Comparison of ENCODE assay signal across 30 cellular contexts in the genomic region with DNA sequence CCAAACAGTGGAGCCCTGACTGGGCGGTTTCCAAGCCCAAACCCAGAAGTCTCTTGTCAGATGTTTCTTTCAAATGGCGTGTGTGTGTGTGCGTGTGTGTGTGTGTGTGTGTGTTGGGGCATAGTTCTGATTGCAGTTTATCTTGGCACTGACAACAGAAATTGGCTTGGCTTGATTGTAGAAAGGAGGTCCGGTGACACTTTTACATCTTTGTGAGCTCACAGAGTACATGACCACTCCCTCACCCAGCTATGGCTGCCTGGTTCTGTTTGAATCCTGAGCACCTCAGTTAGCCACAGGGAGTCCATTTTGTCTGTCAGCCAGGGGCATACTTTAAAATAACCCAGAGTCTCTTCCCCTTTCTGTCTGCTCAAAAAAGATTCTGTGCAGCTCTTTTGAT.
"Had no signal": no experiment of that assay in that cellular context is flagged by ENCODE, and none has a peak within 500 bp of the region (broad histone marks: within the 10 kb centered on the region; RNA-seq: fewer than 3 reads in every experiment).

No MANE protein-coding gene starts in this region.

- FAIRE-seq: astrocyte had no signal

- H3K9me3 Mint-ChIP-seq: activated CD4-positive, alpha-beta memory T cell treated with anti-CD3 and anti-CD28 coated beads, Interleukin-2, amount 10 ng/mL, durations not matched to agents 7 days and 5 days; activated naive CD4-positive, alpha-beta T cell treated with anti-CD3 and anti-CD28 coated beads for 36 hours; activated T-helper 17 cell treated with anti-CD3 and anti-CD28 coated beads, Interleukin-2, amount 50 U/mL, for 72 hours had no signal

- H3K27ac Mint-ChIP-seq: activated CD4-positive, alpha-beta memory T cell treated with anti-CD3 and anti-CD28 coated beads, Interleukin-2, amount 10 ng/mL, durations not matched to agents 7 days and 5 days; activated CD4-positive, alpha-beta T cell treated with anti-CD3 and anti-CD28 coated beads for 36 hours; activated naive CD4-positive, alpha-beta T cell treated with anti-CD3 and anti-CD28 coated beads for 36 hours; activated naive CD8-positive, alpha-beta T cell; activated T-helper 17 cell treated with anti-CD3 and anti-CD28 coated beads, Interleukin-2, amount 50 U/mL, for 72 hours had no signal

- H3K36me3 Mint-ChIP-seq: activated naive CD8-positive, alpha-beta T cell had no signal

- H3K27ac ChIP-seq: brain microvascular endothelial cell, SK-N-MC, WERI-Rb-1 had no signal

- H3K27me3 Mint-ChIP-seq: activated CD4-positive, alpha-beta T cell treated with anti-CD3 and anti-CD28 coated beads for 36 hours; activated naive CD8-positive, alpha-beta T cell; activated T-helper 17 cell treated with anti-CD3 and anti-CD28 coated beads, Interleukin-2, amount 50 U/mL, for 72 hours had no signal

- DNase-seq: activated CD4-positive, alpha-beta memory T cell treated with anti-CD3 and anti-CD28 coated beads, Interleukin-2, amount 10 ng/mL, durations not matched to agents 7 days and 5 days; activated CD4-positive, alpha-beta T cell treated with anti-CD3 and anti-CD28 coated beads for 36 hours; activated CD4-positive, alpha-beta T cell treated with anti-CD3 and anti-CD28 coated beads, Interleukin-2, amount 50 U/mL, for 1 hour; activated gamma-delta T cell; activated naive CD4-positive, alpha-beta T cell treated with anti-CD3 and anti-CD28 coated beads for 36 hours; activated T-cell treated with anti-CD3 and anti-CD28 coated beads for 4 hours; activated T-cell treated with anti-CD3 and anti-CD28 coated beads, Interleukin-2, amount 50 U/mL, for 48 hours; amygdala; brain microvascular endothelial cell; Kasumi-1; NCI-H1105 treated with DMSO at 0.1 percent for 48 hours; NCI-H1436 treated with DMSO at 0.1 percent for 48 hours; NCI-H187; NCI-H2081 treated with DMSO at 0.1 percent for 48 hours; NCI-H2171; NCI-H2227 treated with DMSO at 0.1 percent for 48 hours; NCI-H446 treated with DMSO at 0.1 percent for 48 hours; NCI-H524 treated with DMSO at 0.1 percent for 48 hours; NCI-H748 treated with DMSO at 0.1 percent for 48 hours; NK-92 treated with Interleukin-12 subunit alpha and Interleukin-12 subunit beta, amount 100 ng/mL, for 24 hours; OCI-M1; RPMI8226; T-helper 1 cell; WERI-Rb-1 had no signal

- H3K4me1 Mint-ChIP-seq: activated CD4-positive, alpha-beta memory T cell treated with anti-CD3 and anti-CD28 coated beads, Interleukin-2, amount 10 ng/mL, durations not matched to agents 7 days and 5 days; activated T-helper 17 cell treated with anti-CD3 and anti-CD28 coated beads, Interleukin-2, amount 50 U/mL, for 72 hours had no signal

- ATAC-seq: activated CD4-positive, alpha-beta T cell treated with anti-CD3 and anti-CD28 coated beads for 36 hours; activated T-helper 17 cell treated with anti-CD3 and anti-CD28 coated beads, Interleukin-2, amount 50 U/mL, for 72 hours; Panc1; Right ventricle myocardium inferior had no signal

- H3K36me3 ChIP-seq: brain microvascular endothelial cell, WERI-Rb-1 had no signal

- H3K4me3 ChIP-seq: SK-N-MC had no signal

- H3K4me3 Mint-ChIP-seq: activated CD4-positive, alpha-beta memory T cell treated with anti-CD3 and anti-CD28 coated beads, Interleukin-2, amount 10 ng/mL, durations not matched to agents 7 days and 5 days; activated CD4-positive, alpha-beta T cell treated with anti-CD3 and anti-CD28 coated beads for 36 hours; activated naive CD4-positive, alpha-beta T cell treated with anti-CD3 and anti-CD28 coated beads for 36 hours; activated naive CD8-positive, alpha-beta T cell; activated T-helper 17 cell treated with anti-CD3 and anti-CD28 coated beads, Interleukin-2, amount 50 U/mL, for 72 hours had no signal

- H3K27me3 ChIP-seq: brain microvascular endothelial cell had no signal
